In the genomic region with DNA sequence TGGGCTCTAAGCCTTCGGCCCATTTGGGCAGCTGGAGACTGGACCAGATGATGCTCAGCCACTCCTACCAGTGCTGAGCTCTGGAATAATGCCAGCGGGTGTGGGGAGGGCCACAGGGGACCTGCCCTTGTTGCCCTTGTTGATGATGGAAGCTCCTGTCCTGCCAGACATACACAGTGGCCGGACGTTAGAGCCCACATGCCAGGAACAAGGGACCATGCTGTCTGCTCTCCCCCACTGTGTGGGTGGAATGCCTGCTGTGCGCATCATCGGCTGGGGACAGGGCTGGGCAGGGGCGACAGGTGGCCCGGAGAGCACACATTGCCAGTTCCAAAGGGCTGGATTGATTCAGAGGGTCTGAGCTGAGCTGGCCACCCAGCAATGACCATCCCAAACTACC, we compare ENCODE assay signal across 24 cellular contexts. TPM values are rescaled to one million over a fixed set of nuclear protein-coding genes. Genes with fewer than 3 reads are reported as not detected.
DNase-seq lines count a peak whose midpoint lies in the region; ATAC-seq and TF ChIP-seq lines count a peak whose summit lies in the region.
"Had no signal": no experiment of that assay in that cellular context is flagged by ENCODE, and none has a peak within 500 bp of the region (broad histone marks: within the 10 kb centered on the region; RNA-seq: fewer than 3 reads in every experiment).

No MANE protein-coding gene starts in this region.

- no peak for TF ChIP-seq CTCF in right atrium auricular region (IDR thresholded peaks at IDR 0.05)
- TF ChIP-seq CTCF in thoracic aorta (IDR thresholded peaks at IDR 0.05): no peak

- H3K36me3 ChIP-seq in right atrium auricular region: no peaks in the 10 kb centered on the region
- H3K36me3 ChIP-seq in thoracic aorta: no peaks in the 10 kb centered on the region
- H3K36me3 ChIP-seq: left lung, thyroid gland had no signal

- H3K4me1 ChIP-seq in right atrium auricular region (peaks cover 0 to 38% of the 10 kb centered on the region in 2 donors), thoracic aorta (ENCODE audit: control insufficient read depth in 1 of 2, low read depth in 2 of 2) (peaks cover 15 to 47% of the 10 kb centered on the region in 2 donors)

- no peaks in the 10 kb centered on the region for H3K9me3 ChIP-seq in right atrium auricular region
- no peaks in the 10 kb centered on the region for H3K9me3 ChIP-seq in thoracic aorta
- H3K9me3 ChIP-seq: left lung, thyroid gland had no signal

- H3K27ac ChIP-seq in right atrium auricular region: no peak overlapping the region
- peak overlapping the region; percentile 22 to 34 for H3K27ac ChIP-seq in thoracic aorta
- H3K27ac ChIP-seq: left lung, RWPE1, thyroid gland had no signal

- intact Hi-C loops in left cardiac atrium (cut with DNase I): no loop called here

- H3K4me3 ChIP-seq in right atrium auricular region (no peak overlapping the region), thoracic aorta (no peak overlapping the region)
- H3K4me3 ChIP-seq: smooth muscle cell, thyroid gland had no signal

- DNase-seq in left cardiac atrium (peak; percentile 42), right atrium auricular region (ENCODE audit: low spot score) (no peak), SW480 (ENCODE audit: low spot score) (peak; percentile 52), myocyte (ENCODE audit: low read depth) (peak; percentile 84), thoracic aorta (ENCODE audit: low spot score) (no peak), DMS53 (lab: John Stamatoyannopoulos, UW) (no peak), NCI-H2196 treated with DMSO at 0.1 percent for 48 hours (lab: John Stamatoyannopoulos, UW; ENCODE audit: unreplicated experiment) (no peak)
- DNase-seq: activated CD8-positive, alpha-beta T cell treated with anti-CD3 and anti-CD28 coated beads, Interleukin-2, amount 10 ng/mL, durations not matched to agents 7 days and 5 days; activated naive CD4-positive, alpha-beta T cell treated with Interleukin-2 at 50 U/mL for 16 hours; activated T-cell treated with anti-CD3 and anti-CD28 coated beads, Interleukin-2, amount 50 U/mL, for 1 hour; DMS79; midbrain; NCI-H1436; nephron progenitor cell; stimulated activated CD4-positive, alpha-beta T cell treated with anti-CD3 and anti-CD28 coated beads, Interleukin-2, amount 100 ng/mL, for 48 hours; stimulated activated naive B cell treated with anti-CD40 and anti-IgM and Interleukin-4, amounts not matched to agents 10 μg/mL and 1 μg/mL and 100 μg/mL, for 72 hours; thyroid gland had no signal

- ATAC-seq in left cardiac atrium (no peak), thoracic aorta (ENCODE audit: insufficient number of reproducible peaks, low FRiP score, low read depth) (no peak), HG03175 (IDR thresholded peaks at IDR 0.05; ENCODE audit: unreplicated experiment) (no peak)
- ATAC-seq: activated CD4-positive, CD25-positive, alpha-beta regulatory T cell treated with anti-CD3 and anti-CD28 coated beads, Interleukin-2, amount 50 U/mL, for 24 hours; activated CD8-positive, alpha-beta T cell treated with anti-CD3 and anti-CD28 coated beads, Interleukin-2, amount 10 ng/mL, durations not matched to agents 7 days and 5 days; left lung; stimulated activated naive B cell treated with anti-CD40 and anti-IgM and Interleukin-4, amounts not matched to agents 10 μg/mL and 1 μg/mL and 100 μg/mL, for 72 hours had no signal

- no peaks in the 10 kb centered on the region for H3K27me3 ChIP-seq in right atrium auricular region
- no peaks in the 10 kb centered on the region for H3K27me3 ChIP-seq in thoracic aorta (replicated peaks; ENCODE audit: insufficient read depth)
- H3K27me3 ChIP-seq: thyroid gland had no signal

RNA-seq across cellular contexts. Expression of a gene that starts 2.0 kb away (rescaled TPM):
- total RNA-seq in left cardiac atrium (10 to 100 TPM; 14.3 to 23.1 TPM), right atrium auricular region (10 to 100 TPM in 1 of 2 donors, 1 to 10 TPM in 1; 5.7 to 11.2 TPM), myocyte (4.0 and 5.6 TPM in 2 replicates), thoracic aorta (10 to 100 TPM; 25.6 to 28.6 TPM)
- 7.4 TPM for polyA plus RNA-seq in myocyte (2012)
- total RNA-seq: smooth muscle cell had no signal
- polyA plus RNA-seq: AG04450, CD14-positive monocyte had no signal

RNA-seq across cellular contexts. Expression of a gene that starts 42.5 kb away (rescaled TPM):
- 10 to 100 TPM; 11.7 to 30.9 TPM for total RNA-seq in left cardiac atrium
- 10 to 100 TPM in 1 of 2 donors, 1 to 10 TPM in 1; 8.9 to 13.9 TPM for total RNA-seq in right atrium auricular region
- total RNA-seq in myocyte: 0.68 and 0.94 TPM in 2 replicates
- polyA plus RNA-seq in myocyte (2012): 0.29 TPM
- 10 to 100 TPM; 63.2 to 68.6 TPM for total RNA-seq in thoracic aorta

Comparison
In these comparisons a context has a peak if more than half of its experiments do, and no peak if none do; other contexts are left out.
1. DNase-seq: peak in left cardiac atrium (single experiment), SW480 (single experiment) and myocyte (single experiment); none in right atrium auricular region (single experiment), thoracic aorta (single experiment), DMS53 (single experiment) and NCI-H2196 treated with DMSO at 0.1 percent for 48 hours (single experiment).
2. H3K27ac ChIP-seq: peak in thoracic aorta (2 of 2); none in right atrium auricular region (0 of 2).